12 cellular contexts compared by ENCODE assay signal in genomic region chr2:193272011-193272410, GRCh38.
"Had no signal": no experiment of that assay in that cellular context is flagged by ENCODE, and none has a peak within 500 bp of the region (broad histone marks: within the 10 kb centered on the region; RNA-seq: fewer than 3 reads in every experiment).

No MANE protein-coding gene starts in this region.

- DNase-seq: activated CD4-positive, alpha-beta T cell treated with anti-CD3 and anti-CD28 coated beads, Interleukin-2, amount 50 U/mL, for 48 hours; activated CD4-positive, CD25-positive, alpha-beta regulatory T cell treated with anti-CD3 and anti-CD28 coated beads, Interleukin-2, amount 50 U/mL, for 72 hours; activated naive CD8-positive, alpha-beta T cell treated with anti-CD3 and anti-CD28 coated beads, Interleukin-2, amount 10 ng/mL, durations not matched to agents 7 days and 5 days; aorta; foreskin melanocyte; head of caudate nucleus; mammary epithelial cell; natural killer cell; right cardiac atrium had no signal

- H3K9me3 Mint-ChIP-seq: activated naive CD8-positive, alpha-beta T cell treated with anti-CD3 and anti-CD28 coated beads, Interleukin-2, amount 10 ng/mL, durations not matched to agents 7 days and 5 days; T-helper 1 cell treated with Interleukin-12 subunit alpha and Interleukin-12 subunit beta and Interleukin-4 antibody, amounts not matched to agents 30 μg/mL and 1 μg/mL, for 36 hours had no signal

- H3K27me3 Mint-ChIP-seq: activated naive CD8-positive, alpha-beta T cell treated with anti-CD3 and anti-CD28 coated beads, Interleukin-2, amount 10 ng/mL, durations not matched to agents 7 days and 5 days had no signal

- H3K4me3 Mint-ChIP-seq: activated naive CD8-positive, alpha-beta T cell treated with anti-CD3 and anti-CD28 coated beads, Interleukin-2, amount 10 ng/mL, durations not matched to agents 7 days and 5 days; natural killer cell; stimulated activated effector memory CD8-positive, alpha-beta T cell treated with anti-CD3 and anti-CD28 coated beads, Interleukin-12 subunit alpha, Interleukin-12 subunit beta, amount 100 ng/mL, for 72 hours; T-helper 1 cell treated with Interleukin-12 subunit alpha and Interleukin-12 subunit beta and Interleukin-4 antibody, amounts not matched to agents 30 μg/mL and 1 μg/mL, for 36 hours had no signal

- H3K36me3 Mint-ChIP-seq: activated naive CD8-positive, alpha-beta T cell treated with anti-CD3 and anti-CD28 coated beads, Interleukin-2, amount 10 ng/mL, durations not matched to agents 7 days and 5 days; natural killer cell; stimulated activated effector memory CD8-positive, alpha-beta T cell treated with anti-CD3 and anti-CD28 coated beads, Interleukin-12 subunit alpha, Interleukin-12 subunit beta, amount 100 ng/mL, for 72 hours had no signal

- H3K27ac Mint-ChIP-seq: activated naive CD8-positive, alpha-beta T cell treated with anti-CD3 and anti-CD28 coated beads, Interleukin-2, amount 10 ng/mL, durations not matched to agents 7 days and 5 days; natural killer cell; stimulated activated effector memory CD8-positive, alpha-beta T cell treated with anti-CD3 and anti-CD28 coated beads, Interleukin-12 subunit alpha, Interleukin-12 subunit beta, amount 100 ng/mL, for 72 hours; T-helper 1 cell treated with Interleukin-12 subunit alpha and Interleukin-12 subunit beta and Interleukin-4 antibody, amounts not matched to agents 30 μg/mL and 1 μg/mL, for 36 hours had no signal

- H3K4me1 Mint-ChIP-seq: activated naive CD8-positive, alpha-beta T cell treated with anti-CD3 and anti-CD28 coated beads, Interleukin-2, amount 10 ng/mL, durations not matched to agents 7 days and 5 days; natural killer cell; stimulated activated effector memory CD8-positive, alpha-beta T cell treated with anti-CD3 and anti-CD28 coated beads, Interleukin-12 subunit alpha, Interleukin-12 subunit beta, amount 100 ng/mL, for 72 hours had no signal

- ATAC-seq: left lobe of liver; natural killer cell; right cardiac atrium; stimulated activated effector memory CD8-positive, alpha-beta T cell treated with anti-CD3 and anti-CD28 coated beads, Interleukin-12 subunit alpha, Interleukin-12 subunit beta, amount 100 ng/mL, for 72 hours had no signal
